21 cellular contexts compared by ENCODE assay signal in genomic region chr11:118687906-118688305, GRCh38. TPM values are rescaled to one million over a fixed set of nuclear protein-coding genes. Genes with fewer than 3 reads are reported as not detected.
DNase-seq lines count a peak whose midpoint lies in the region; ATAC-seq, FAIRE-seq and TF ChIP-seq lines count a peak whose summit lies in the region.
"Had no signal": no experiment of that assay in that cellular context is flagged by ENCODE, and none has a peak within 500 bp of the region (broad histone marks: within the 10 kb centered on the region; RNA-seq: fewer than 3 reads in every experiment).

No MANE protein-coding gene starts in this region.

- H3K56ac ChIP-seq in H1 (replicated peaks; ENCODE audit: insufficient read length, low read depth, low read length): no peak overlapping the region

- H3K27me3 Mint-ChIP-seq in stimulated activated memory B cell treated with anti-CD40 and anti-IgM and Interleukin-4, amounts not matched to agents 10 μg/mL and 1 μg/mL and 100 μg/mL, for 72 hours: peaks cover 13% of the 10 kb centered on the region

- H2BK12ac ChIP-seq in H1 (ENCODE audit: low read depth, low read length): no peak overlapping the region

- no peak overlapping the region for H3K4me3 ChIP-seq in H1 (ENCODE audit: extremely low read depth in 1 of 4, insufficient read depth in 2 of 4, low read depth in 3 of 4, low read length in 4 of 4)
- H3K4me3 ChIP-seq: Peyer's patch had no signal

- no peak overlapping the region for H4K5ac ChIP-seq in H1 (ENCODE audit: insufficient read length, low read depth, low read length)

- POLR2A ChIA-PET in RWPE1 (lab: Yijun Ruan, JAX; ENCODE audit: low non-redundant PET): no interaction called here
- POLR2A ChIA-PET in H1 (lab: Charles Lee; ENCODE audit: partially characterized antibody): interaction anchor here (0.5 to 4.9 kb wide), 11 partner anchors 16 to 133 kb away, joined by 3 to 36 read pairs (median 3); partner anchors contain the start of gene DDX6
- POLR2A ChIA-PET in HEK293T (lab: Yijun Ruan, JAX): interaction anchor here (1.0 kb wide), 1 partner anchor 103 kb away, joined by 3 read pairs; the partner anchor contains the start of gene DDX6

- no peaks in the 10 kb centered on the region for H3K9me3 Mint-ChIP-seq in stimulated activated memory B cell treated with anti-CD40 and anti-IgM and Interleukin-4, amounts not matched to agents 10 μg/mL and 1 μg/mL and 100 μg/mL, for 72 hours
- H3K9me3 Mint-ChIP-seq: CD8-positive, alpha-beta T cell; HFFc6 had no signal

- no peak overlapping the region for H2AFZ ChIP-seq in H1 (ENCODE audit: low read length)

- peak overlapping the region; percentile 62 for H3K27ac Mint-ChIP-seq in stimulated activated memory B cell treated with anti-CD40 and anti-IgM and Interleukin-4, amounts not matched to agents 10 μg/mL and 1 μg/mL and 100 μg/mL, for 72 hours
- H3K27ac Mint-ChIP-seq: HFFc6 had no signal

- no peak for TF ChIP-seq CTCF in RWPE1 (conservative IDR thresholded peaks at IDR 0.05; ENCODE audit: low read depth)
- TF ChIP-seq CTCF in H1 (IDR thresholded peaks at IDR 0.05; ENCODE audit: control extremely low read depth in 1 of 3, insufficient read depth in 1 of 3, low read depth in 1 of 3, low read length in 3 of 3): no peak

- no peak overlapping the region for H3K18ac ChIP-seq in H1 (ENCODE audit: extremely low read depth, low read length)

- no peak overlapping the region for H2BK5ac ChIP-seq in H1 (ENCODE audit: low read depth, low read length)

- H3K9ac ChIP-seq in H1 (replicated peaks in 1 of 4; ENCODE audit: extremely low read depth in 1 of 4, low read depth in 3 of 4, low read length in 3 of 4): no peak overlapping the region

- no peak overlapping the region for H3K4me3 Mint-ChIP-seq in stimulated activated memory B cell treated with anti-CD40 and anti-IgM and Interleukin-4, amounts not matched to agents 10 μg/mL and 1 μg/mL and 100 μg/mL, for 72 hours
- H3K4me3 Mint-ChIP-seq: CD8-positive, alpha-beta T cell; HFFc6 had no signal

- H3K4ac ChIP-seq in H1 (replicated peaks; ENCODE audit: insufficient read length, low read depth, low read length): no peak overlapping the region

- H3K36me3 ChIP-seq in H1 (ENCODE audit: control insufficient read depth in 2 of 4, insufficient read depth in 4 of 4, low read length in 3 of 4): no peaks in the 10 kb centered on the region
- H3K36me3 ChIP-seq: Peyer's patch had no signal

- no peak overlapping the region for H4K91ac ChIP-seq in H1 (replicated peaks; ENCODE audit: insufficient read length, low read length)

- TF ChIP-seq EP300 in H1 (IDR thresholded peaks at IDR 0.05; ENCODE audit: borderline replicate concordance in 1 of 2, low read depth in 2 of 2, low read length in 2 of 2): no peak

- H2BK15ac ChIP-seq in H1 (ENCODE audit: low read length): peak overlapping the region; percentile 31

- no peaks in the 10 kb centered on the region for H3K23me2 ChIP-seq in H1 (ENCODE audit: low read depth, low read length)

- CTCF ChIA-PET in RWPE1 (lab: Yijun Ruan, JAX): interaction anchor here (0.7 kb wide), 1 partner anchor 242 kb away, joined by 5 read pairs; no protein-coding TSS in a partner anchor
- CTCF ChIA-PET in H1 (lab: Charles Lee; ENCODE audit: partially characterized antibody): interaction anchor here (0.6 to 11.0 kb wide), 15 partner anchors 9 to 935 kb away, joined by 3 to 102 read pairs (median 7); partner anchors contain the start of gene TREH
- CTCF ChIA-PET in HEK293T (lab: Yijun Ruan, JAX): interaction anchor here (1.2 kb wide), 1 partner anchor 10 kb away, joined by 6 read pairs; no protein-coding TSS in a partner anchor

- ATAC-seq in stimulated activated memory B cell treated with anti-CD40 and anti-IgM and Interleukin-4, amounts not matched to agents 10 μg/mL and 1 μg/mL and 100 μg/mL, for 72 hours: no peak
- ATAC-seq: CD8-positive, alpha-beta T cell; Right ventricle myocardium inferior had no signal

- no peaks in the 10 kb centered on the region for H3K79me2 ChIP-seq in H1 (ENCODE audit: control insufficient read depth in 1 of 2, insufficient read depth in 2 of 2, low read length in 2 of 2)

- no peak for TF ChIP-seq RAD21 in H1 (IDR thresholded peaks at IDR 0.05 in 1 of 2, conservative IDR thresholded peaks at IDR 0.05 in 1 of 2; ENCODE audit: low read depth in 2 of 2, low read length in 2 of 2)

- H4K8ac ChIP-seq in H1 (ENCODE audit: extremely low read depth, insufficient read depth, low read length): no peak overlapping the region

- H3K4me1 Mint-ChIP-seq in stimulated activated memory B cell treated with anti-CD40 and anti-IgM and Interleukin-4, amounts not matched to agents 10 μg/mL and 1 μg/mL and 100 μg/mL, for 72 hours: peaks cover 26% of the 10 kb centered on the region

- H3K23ac ChIP-seq in H1 (ENCODE audit: insufficient read length): no peak overlapping the region

- H3K4me2 ChIP-seq in H1 (ENCODE audit: insufficient read depth in 1 of 2, low read depth in 2 of 2, low read length in 2 of 2): no peak overlapping the region

- no peaks in the 10 kb centered on the region for H3K27me3 ChIP-seq in H1 (replicated peaks in 1 of 4; ENCODE audit: control insufficient read depth in 3 of 4, extremely low read depth in 1 of 4, insufficient read depth in 3 of 4, low read length in 3 of 4)
- H3K27me3 ChIP-seq: Peyer's patch had no signal

- peak; percentile 51 for DNase-seq in activated effector memory CD4-positive, alpha-beta T cell treated with anti-CD3 and anti-CD28 coated beads, Interleukin-2, amount 50 U/mL, for 16 hours
- DNase-seq in activated effector memory CD4-positive, alpha-beta T cell treated with Interleukin-2 at 50 U/mL for 16 hours: no peak
- DNase-seq in RWPE1 (ENCODE audit: low spot score) (no peak), H1 (ENCODE audit: low read depth in 1 of 2, low spot score in 2 of 2) (no peak), amniotic stem cell (lab: John Stamatoyannopoulos, UW) (no peak), G401 (ENCODE audit: low spot score) (no peak), HEK293T (ENCODE audit: extremely low spot score) (no peak)
- DNase-seq: 8988T; DMS53; EL; HFFc6; KG1; NCI-H187; NCI-H226; NK-92 treated with Interleukin-12 subunit alpha and Interleukin-12 subunit beta, amount 100 ng/mL, for 24 hours; Peyer's patch had no signal

- no peak overlapping the region for H2BK20ac ChIP-seq in H1 (ENCODE audit: low read length)

- in situ Hi-C loops in G401 (cut with HindIII; ENCODE audit: low sequenced_read_pairs): no loop called here

- no peak overlapping the region for H3K14ac ChIP-seq in H1 (ENCODE audit: insufficient read length)

- no peak for FAIRE-seq in H1 (lab: Jason Lieb, UNC)
- FAIRE-seq: H54 had no signal

- no peaks in the 10 kb centered on the region for H3K9me3 ChIP-seq in H1 (ENCODE audit: insufficient read depth in 2 of 2, low read depth in 1 of 2, low read length in 1 of 2)
- H3K9me3 ChIP-seq: Peyer's patch had no signal

- peaks cover 0 to 19% (median 11%) of the 10 kb centered on the region in 4 experiments; a peak in 6 of 7 replicates for H3K4me1 ChIP-seq in H1 (replicated peaks in 1 of 4; ENCODE audit: control insufficient read depth in 3 of 4, insufficient read depth in 4 of 4, low read length in 3 of 4)

- WGBS in H1 (ENCODE audit: extremely low coverage in 1 of 2, insufficient coverage in 1 of 2, insufficient read length in 1 of 2, insufficient replicate concordance in 2 of 2, low coverage in 1 of 2, low lambda C conversion rate in 2 of 2, missing lambda C conversion rate in 1 of 2), 2 experiments: 96% methylated on average over 5 of the region's 5 CpGs; no CpG with 5 or more reads in 1 of the 2 experiments

- H2BK120ac ChIP-seq in H1 (replicated peaks; ENCODE audit: low read depth, low read length): no peak overlapping the region

- H3K27ac ChIP-seq in RWPE1 (peak overlapping the region; percentile 7; the same call in 1 of the 2 replicates), H1 (ENCODE audit: low read depth, low read length) (no peak overlapping the region)
- H3K27ac ChIP-seq: Peyer's patch had no signal

- H3K79me1 ChIP-seq in H1 (ENCODE audit: low read depth, low read length): no peaks in the 10 kb centered on the region

- no peaks in the 10 kb centered on the region for H3K36me3 Mint-ChIP-seq in stimulated activated memory B cell treated with anti-CD40 and anti-IgM and Interleukin-4, amounts not matched to agents 10 μg/mL and 1 μg/mL and 100 μg/mL, for 72 hours
- H3K36me3 Mint-ChIP-seq: CD8-positive, alpha-beta T cell had no signal

- no peaks in the 10 kb centered on the region for H4K20me1 ChIP-seq in H1 (replicated peaks in 1 of 2; ENCODE audit: control insufficient read depth in 1 of 2, insufficient read depth in 2 of 2, low read length in 2 of 2)

- H2AK5ac ChIP-seq in H1 (ENCODE audit: low read depth, low read length): no peak overlapping the region

- TF ChIP-seq POLR2A in H1 (IDR thresholded peaks at IDR 0.05; ENCODE audit: control extremely low read depth in 1 of 2, low read depth in 2 of 2, low read length in 2 of 2): no peak

TF ChIP-seq in H1, 55 proteins besides CTCF, POLR2A, EP300 and RAD21 (continues in another document):
- TF ChIP-seq JUND (IDR thresholded peaks at IDR 0.05; ENCODE audit: low read length) (no peak), CBX5 (IDR thresholded peaks at IDR 0.05; ENCODE audit: low read depth, low read length) (no peak), EGR1 (IDR thresholded peaks at IDR 0.05; ENCODE audit: borderline replicate concordance, low read depth, low read length) (no peak), JUN (IDR thresholded peaks at IDR 0.05; ENCODE audit: low read depth, low read length) (no peak), SRF (IDR thresholded peaks at IDR 0.05; ENCODE audit: low read depth, low read length) (no peak), SUZ12 (IDR thresholded peaks at IDR 0.05; ENCODE audit: low read length) (no peak)

TF ChIP-seq in HEK293T, 16 proteins besides CTCF, POLR2A, EP300 and RAD21:
- TF ChIP-seq NFRKB (IDR thresholded peaks at IDR 0.05): no peak
- TF ChIP-seq CTBP1 (IDR thresholded peaks at IDR 0.05; ENCODE audit: borderline replicate concordance): no peak
- no peak for TF ChIP-seq ELF4 (IDR thresholded peaks at IDR 0.05)
- no peak for TF ChIP-seq HDGF (IDR thresholded peaks at IDR 0.05; ENCODE audit: borderline replicate concordance)
- TF ChIP-seq ZNF384 (IDR thresholded peaks at IDR 0.05): no peak
- TF ChIP-seq FOXM1 (IDR thresholded peaks at IDR 0.05; ENCODE audit: borderline replicate concordance): no peak
TF ChIP-seq in HEK293T: peak in this region for 0.

RNA-seq across cellular contexts. Expression of gene TREH, which starts 8.5 kb away (rescaled TPM):
- total RNA-seq in H1 (2021; fragmentation: NEBNext Ultra II Directional; extraction: Animal tissue kit (Norgen Biotek cat#: 25700)): not detected in 2 replicates
- 0.03 TPM in 1 of 2 replicates, not detected in the other for polyA plus RNA-seq in H1 (2011; rRNA removed)
- not detected for polyA plus RNA-seq in H1 (2011; cell fraction: cytosol; rRNA removed)
- 0.20 TPM for polyA plus RNA-seq in H1 (2011; cell fraction: nucleus; rRNA removed)
- 0.16 to 0.46 TPM (median 0.27 TPM) in 4 replicates for polyA plus RNA-seq in H1 (2012, experiment 1 of 2)
- 0.45 TPM for polyA plus RNA-seq in H1 (2012, experiment 2 of 2)
- polyA plus RNA-seq in H1 (2013, experiment 1 of 2): not detected
- not detected for polyA plus RNA-seq in H1 (2013, experiment 2 of 2)
- polyA minus RNA-seq in H1 (2011; rRNA and poly(A)+ RNA removed): not detected in 2 replicates
- not detected for polyA minus RNA-seq in H1 (2011; cell fraction: cytosol; rRNA and poly(A)+ RNA removed)
- not detected for polyA minus RNA-seq in H1 (2011; cell fraction: nucleus; rRNA and poly(A)+ RNA removed)
- total RNA-seq in G401 (2014; rRNA removed; shearing (Covaris generic)): not detected in 2 replicates
- total RNA-seq: CD8-positive, alpha-beta T cell; Right ventricle myocardium inferior had no signal
- polyA plus RNA-seq: AG04450 had no signal
